7 cellular contexts compared by ENCODE assay signal in genomic region chr17:58085039-58085715, GRCh38. TPM values are rescaled to one million over a fixed set of nuclear protein-coding genes. Genes with fewer than 3 reads are reported as not detected.
A peak's percentile ranks its signal among the peaks of the same experiment; 100 is the strongest.
DNase-seq lines count a peak whose midpoint lies in the region; ATAC-seq and TF ChIP-seq lines count a peak whose summit lies in the region.

No MANE protein-coding gene starts in this region.

- no peak for TF ChIP-seq RAD21 in HCT116 (IDR thresholded peaks at IDR 0.05; ENCODE audit: low read depth)

- H3K4me1 ChIP-seq in HCT116 (ENCODE audit: control insufficient read depth in 1 of 2, insufficient read depth in 2 of 2, low read length in 2 of 2) (peaks cover 11 to 19% of the 10 kb centered on the region in 2 experiments), hepatocyte (ENCODE audit: insufficient read depth) (peaks cover 34% of the 10 kb centered on the region), spleen (peaks cover 18 to 65% (median 46%) of the 10 kb centered on the region in 6 donors)

- peak overlapping the region; percentile 84 for H3K4me3 Mint-ChIP-seq in activated CD4-positive, alpha-beta memory T cell treated with anti-CD3 and anti-CD28 coated beads for 36 hours

- peak overlapping the region; percentile 81 for H3K27ac Mint-ChIP-seq in activated CD4-positive, alpha-beta memory T cell treated with anti-CD3 and anti-CD28 coated beads for 36 hours

- CTCF ChIA-PET in HCT116 (lab: Charles Lee) = interaction anchor here (1.0 kb wide), 1 partner anchor 86 kb away, joined by 4 read pairs; no protein-coding TSS in a partner anchor
- CTCF ChIA-PET in activated CD4-positive, alpha-beta memory T cell treated with anti-CD3 and anti-CD28 coated beads for 36 hours (lab: Charles Lee) = interaction anchor here (1.4 kb wide), 1 partner anchor 27 kb away, joined by 4 read pairs; no protein-coding TSS in a partner anchor

- intact Hi-C loops in HCT116 (cut with micrococcal nuclease) = no loop called here
- intact Hi-C loops in activated CD4-positive, alpha-beta memory T cell treated with anti-CD3 and anti-CD28 coated beads for 36 hours (cut with micrococcal nuclease) = loop anchor here (10.0 kb wide), 2 partner anchors 230 to 1020 kb away; partner anchors contain the start of genes MRPS23 and TRIM37
- intact Hi-C loops in spleen (cut with DNase I; ENCODE audit: low total_unique reads) = loop anchor here (10.0 kb wide), 1 partner anchor 80 kb away; the partner anchor contains the start of gene SRSF1

- TF ChIP-seq CTCF in HCT116 (IDR thresholded peaks at IDR 0.05 in 2 of 3, conservative IDR thresholded peaks at IDR 0.05 in 1 of 3; ENCODE audit: borderline replicate concordance in 1 of 3, insufficient read depth in 1 of 3, low read depth in 2 of 3, low read length in 2 of 3) (no peak), hepatocyte (IDR thresholded peaks at IDR 0.05; ENCODE audit: poor library complexity) (no peak), spleen (IDR thresholded peaks at IDR 0.05 in 8 of 11, conservative IDR thresholded peaks at IDR 0.05 in 3 of 11) (no peak)

- H3K9ac ChIP-seq in HCT116 (ENCODE audit: low read length) = no peak overlapping the region

- DNase-seq in HCT116 (ENCODE audit: low read depth, low spot score) (no peak), hepatocyte (ENCODE audit: low spot score) (no peak), spleen (no peak), NCI-H128 (lab: John Stamatoyannopoulos, UW; ENCODE audit: unreplicated experiment) (no peak)
- no peak for DNase-seq in activated CD4-positive, alpha-beta memory T cell treated with anti-CD3 and anti-CD28 coated beads for 36 hours

- H3K4me2 ChIP-seq in HCT116 (ENCODE audit: low read length) = peak overlapping the region; percentile 96
- H3K4me2 ChIP-seq in hepatocyte = peak overlapping the region; percentile 89

- H2AFZ ChIP-seq in HCT116 (ENCODE audit: low read depth, low read length, poor library complexity, severe bottlenecking) = no peak overlapping the region
- H2AFZ ChIP-seq in hepatocyte = no peak overlapping the region

- no peaks in the 10 kb centered on the region for H3K9me2 ChIP-seq in HCT116 (ENCODE audit: insufficient read depth)
- H3K9me2 ChIP-seq in hepatocyte (replicated peaks; ENCODE audit: insufficient read depth) = no peaks in the 10 kb centered on the region

- H3K36me3 ChIP-seq in HCT116 (ENCODE audit: control insufficient read depth in 1 of 2, insufficient read depth in 2 of 2, low read length in 2 of 2) (peaks cover 48 to 54% of the 10 kb centered on the region in 2 experiments), hepatocyte (replicated peaks; ENCODE audit: insufficient read depth, low read depth) (peaks cover 4% of the 10 kb centered on the region), spleen (peaks cover 0 to 53% (median 30%) of the 10 kb centered on the region in 6 donors)

- RAD21 ChIA-PET in HCT116 (lab: Charles Lee; ENCODE audit: low non-redundant PET in 1 of 2, low total read pairs in 2 of 2, uncharacterized antibody in 2 of 2, unreplicated experiment in 2 of 2) = interaction anchor here in 1 of 2 experiments (0.6 kb wide), 1 partner anchor 79 kb away, joined by 8 read pairs; no protein-coding TSS in a partner anchor

- no peak for ATAC-seq in HCT116
- ATAC-seq in GM19463 (IDR thresholded peaks at IDR 0.05; ENCODE audit: unreplicated experiment) = no peak
- ATAC-seq in GM21367 (IDR thresholded peaks at IDR 0.05; ENCODE audit: unreplicated experiment) = no peak

- POLR2A ChIA-PET in HCT116 (lab: Charles Lee) = interaction anchor here (1.0 kb wide), 1 partner anchor 78 kb away, joined by 5 read pairs; the partner anchor contains the start of gene SRSF1
- POLR2A ChIA-PET in activated CD4-positive, alpha-beta memory T cell treated with anti-CD3 and anti-CD28 coated beads for 36 hours (lab: Charles Lee) = interaction anchor here (2.6 kb wide), 1 partner anchor 78 kb away, joined by 9 read pairs; the partner anchor contains the start of gene SRSF1

- peaks cover 49% of the 10 kb centered on the region for H3K4me1 Mint-ChIP-seq in activated CD4-positive, alpha-beta memory T cell treated with anti-CD3 and anti-CD28 coated beads for 36 hours (ENCODE audit: low read depth)

- no peaks in the 10 kb centered on the region for H3K27me3 ChIP-seq in HCT116 (ENCODE audit: insufficient read depth, low read length)
- H3K27me3 ChIP-seq in hepatocyte = no peaks in the 10 kb centered on the region
- no peaks in the 10 kb centered on the region for H3K27me3 ChIP-seq in spleen (replicated peaks in 1 of 7)

- H3K36me3 Mint-ChIP-seq in activated CD4-positive, alpha-beta memory T cell treated with anti-CD3 and anti-CD28 coated beads for 36 hours = peaks cover 35% of the 10 kb centered on the region

- no TSS peak for BruUV-seq in HCT116 (replicated peaks; lab: Mats Ljungman, UMichigan)

- H3K9me3 Mint-ChIP-seq in activated CD4-positive, alpha-beta memory T cell treated with anti-CD3 and anti-CD28 coated beads for 36 hours = no peaks in the 10 kb centered on the region

- WGBS in hepatocyte (ENCODE audit: low lambda C conversion rate, missing lambda C conversion rate) = 73% methylated on average over 8 of the region's 8 CpGs
- 74 to 86% (median 76%) methylated on average over 8 of the region's 8 CpGs for WGBS in spleen, 5 donors

- TF ChIP-seq POLR2A in HCT116 (IDR thresholded peaks at IDR 0.05; ENCODE audit: borderline replicate concordance, extremely low read depth, insufficient read depth, insufficient read length) (no peak), spleen (IDR thresholded peaks at IDR 0.05) (no peak)

- H3K9me3 ChIP-seq in HCT116 (ENCODE audit: control insufficient read depth in 1 of 2, insufficient read depth in 1 of 2, low read depth in 1 of 2, low read length in 2 of 2) = no peaks in the 10 kb centered on the region
- no peaks in the 10 kb centered on the region for H3K9me3 ChIP-seq in hepatocyte (ENCODE audit: low read depth)
- H3K9me3 ChIP-seq in spleen = no peaks in the 10 kb centered on the region

- no peaks in the 10 kb centered on the region for H3K27me3 Mint-ChIP-seq in activated CD4-positive, alpha-beta memory T cell treated with anti-CD3 and anti-CD28 coated beads for 36 hours

- H3K4me3 ChIP-seq in HCT116 (replicated peaks in 1 of 2; ENCODE audit: low read depth in 1 of 2, low read length in 2 of 2) = peak overlapping the region; percentile 85 to 87
- peak overlapping the region; percentile 99 for H3K4me3 ChIP-seq in hepatocyte
- H3K4me3 ChIP-seq in spleen = peak overlapping the region in 4 of 8 donors; percentile 83 to 99 (median 99)

- H4K20me1 ChIP-seq in HCT116 (ENCODE audit: insufficient read depth) = peaks cover 44% of the 10 kb centered on the region; the same call in 1 of the 2 replicates
- H4K20me1 ChIP-seq in hepatocyte (ENCODE audit: insufficient read depth, poor library complexity, severe bottlenecking) = peaks cover 67% of the 10 kb centered on the region

- H3K27ac ChIP-seq in HCT116 (ENCODE audit: low read depth, low read length) (no peak overlapping the region), hepatocyte (no peak overlapping the region), spleen (peak overlapping the region in 6 of 8 donors; percentile 94 to 99 (median 97))

- peaks cover 68% of the 10 kb centered on the region for H3K79me2 ChIP-seq in HCT116 (ENCODE audit: insufficient read depth, low read length)
- peaks cover 69% of the 10 kb centered on the region for H3K79me2 ChIP-seq in hepatocyte

TF ChIP-seq in HCT116, 20 proteins besides CTCF, POLR2A, EP300 and RAD21 (continues in another document):
- TF ChIP-seq FOSL1 (IDR thresholded peaks at IDR 0.05; ENCODE audit: low read depth) (no peak), JUND (IDR thresholded peaks at IDR 0.05) (no peak), EZH2 (IDR thresholded peaks at IDR 0.05) (no peak), REST (IDR thresholded peaks at IDR 0.05; ENCODE audit: low read depth) (no peak), POLR2AphosphoS5 (IDR thresholded peaks at IDR 0.05; ENCODE audit: low read depth, low read length) (no peak), ZFX (IDR thresholded peaks at IDR 0.05) (no peak), YY1 (IDR thresholded peaks at IDR 0.05; ENCODE audit: extremely low read depth, insufficient replicate concordance, low read depth, low read length) (no peak), ELF1 (IDR thresholded peaks at IDR 0.05; ENCODE audit: borderline replicate concordance, low read depth) (no peak), MAX (IDR thresholded peaks at IDR 0.05) (no peak)

RNA-seq across cellular contexts. Expression of gene DYNLL2, which starts 2.0 kb away (rescaled TPM):
- total RNA-seq in HCT116 (2021; ENCODE audit: unreplicated experiment) (54.9 TPM), hepatocyte (19.0 and 23.2 TPM in 2 replicates), spleen (10 to 100 TPM; 19.4 to 29.7 (median 23.1) TPM)
- polyA plus RNA-seq in HCT116 (2012) = 39.1 and 41.2 TPM in 2 replicates
- total RNA-seq in activated CD4-positive, alpha-beta memory T cell treated with anti-CD3 and anti-CD28 coated beads for 36 hours = 10 to 100 TPM; 24.8 to 26.8 TPM
- polyA plus RNA-seq in hepatocyte (2.2 and 2.7 TPM in 2 replicates), spleen (10 to 100 TPM in 2 of 3 donors, 1 to 10 TPM in 1; 9.9 to 26.3 (median 11.1) TPM)

Comparison
In these comparisons a context has a peak if more than half of its experiments do, and no peak if none do; other contexts are left out.
1. H3K27ac ChIP-seq: peak in spleen (6 of 8); none in HCT116 (single experiment) and hepatocyte (single experiment).